19 cellular contexts compared by ENCODE assay signal in the genomic region with DNA sequence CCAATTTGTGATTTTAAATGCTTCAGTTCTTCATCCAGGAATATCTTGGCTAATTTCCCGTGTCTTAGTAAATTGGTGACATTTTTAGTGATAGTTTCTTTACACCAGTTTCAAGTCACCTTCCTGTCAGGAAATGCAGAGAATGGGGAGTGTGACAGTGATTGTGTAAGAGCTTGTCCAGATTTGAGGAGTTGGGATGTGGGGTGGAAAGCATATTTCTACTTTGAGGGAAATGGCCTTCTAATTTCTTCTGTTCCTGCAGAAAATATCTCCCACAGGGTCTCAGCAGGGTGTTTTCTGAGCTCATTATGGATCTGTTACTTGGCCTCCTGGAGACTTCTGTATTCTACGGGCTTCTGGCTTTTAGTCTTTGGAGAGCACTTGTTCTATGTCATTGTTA.
"Had no signal": no experiment of that assay in that cellular context is flagged by ENCODE, and none has a peak within 500 bp of the region (broad histone marks: within the 10 kb centered on the region; RNA-seq: fewer than 3 reads in every experiment).

No MANE protein-coding gene starts in this region.

- H3K4me3 ChIP-seq: dorsolateral prefrontal cortex, heart left ventricle, lung, right atrium auricular region, stomach, thoracic aorta, transverse colon had no signal

- H3K27ac Mint-ChIP-seq: naive B cell, nephron had no signal

- H3K27me3 Mint-ChIP-seq: naive B cell had no signal

- H3K9me3 Mint-ChIP-seq: naive B cell, nephron had no signal

- H3K4me3 Mint-ChIP-seq: naive B cell had no signal

- DNase-seq: cortex of kidney; dorsolateral prefrontal cortex; effector CD8-positive, alpha-beta T cell; heart left ventricle; hippocampal formation; left colon; left ventricle myocardium superior; mesenchymal stem cell; naive B cell; small intestine; stimulated activated CD4-positive, alpha-beta T cell treated with anti-CD3 and anti-CD28 coated beads, Interleukin-12 subunit alpha, Interleukin-12 subunit beta, amount 100 ng/mL, for 4 hours; stimulated activated naive CD4-positive, alpha-beta T cell; stomach; substantia nigra; transverse colon had no signal

- ATAC-seq: heart left ventricle, left colon, left ventricle myocardium superior had no signal

- H3K4me1 Mint-ChIP-seq: naive B cell had no signal

- H3K36me3 Mint-ChIP-seq: naive B cell had no signal
